29 cellular contexts compared by ENCODE assay signal in the genomic region with DNA sequence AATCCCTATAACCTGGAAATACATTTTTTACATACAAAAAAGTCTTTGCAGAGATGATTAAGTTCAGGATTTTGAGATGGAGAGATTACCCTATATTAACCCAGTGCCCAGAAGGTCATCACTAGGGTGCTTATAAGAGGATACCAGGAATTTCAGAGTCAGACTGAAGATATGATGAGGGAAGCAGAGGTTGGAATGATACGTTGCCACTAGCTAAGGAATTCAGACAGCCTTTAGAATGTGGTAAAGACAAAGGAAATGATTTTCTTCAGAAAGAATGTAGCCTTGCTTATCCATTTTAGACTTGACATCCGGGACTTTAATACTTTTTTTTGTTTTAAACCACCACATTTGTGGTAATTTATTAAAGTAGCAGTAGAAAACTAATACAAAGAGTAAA.
DNase-seq lines count a peak whose midpoint lies in the region; ATAC-seq, FAIRE-seq and TF ChIP-seq lines count a peak whose summit lies in the region.
"Had no signal": no experiment of that assay in that cellular context is flagged by ENCODE, and none has a peak within 500 bp of the region (broad histone marks: within the 10 kb centered on the region; RNA-seq: fewer than 3 reads in every experiment).

No MANE protein-coding gene starts in this region.

- H3K4me2 ChIP-seq in keratinocyte (ENCODE audit: control insufficient read depth, extremely low read depth, insufficient read depth, low read depth, low read length), result no peak overlapping the region

- 43 to 54% methylated on average over 2 of the region's 2 CpGs for WGBS in transverse colon (ENCODE audit: low coverage in 1 of 2), 2 donors

- intact Hi-C loops in transverse colon (cut with DNase I; ENCODE audit: low total_unique reads), result no loop called here

- no peak overlapping the region for H3K9ac ChIP-seq in keratinocyte (ENCODE audit: control insufficient read depth, extremely low read depth, insufficient read depth, low read length)
- H3K9ac ChIP-seq: parathyroid adenoma had no signal

- H3K27me3 ChIP-seq in brain microvascular endothelial cell (replicated peaks) (no peaks in the 10 kb centered on the region), keratinocyte (ENCODE audit: control insufficient read depth, extremely low read depth, insufficient read depth, low read length) (no peaks in the 10 kb centered on the region), transverse colon (no peaks in the 10 kb centered on the region)
- H3K27me3 ChIP-seq: esophagus squamous epithelium, right lobe of liver, upper lobe of left lung had no signal

- no peaks in the 10 kb centered on the region for H3K9me3 ChIP-seq in keratinocyte (ENCODE audit: control insufficient read depth, low read depth, low read length)
- no peaks in the 10 kb centered on the region for H3K9me3 ChIP-seq in transverse colon
- H3K9me3 ChIP-seq: esophagus squamous epithelium, right lobe of liver, upper lobe of left lung had no signal

- H3K4me1 ChIP-seq in keratinocyte (ENCODE audit: control insufficient read depth, extremely low read depth, insufficient read depth, low read length) (no peaks in the 10 kb centered on the region), transverse colon (no peaks in the 10 kb centered on the region)
- H3K4me1 ChIP-seq: esophagus squamous epithelium, parathyroid adenoma, right lobe of liver, upper lobe of left lung had no signal

- H3K9me1 ChIP-seq in keratinocyte (ENCODE audit: control insufficient read depth, extremely low read depth, insufficient read depth, low read length), result no peaks in the 10 kb centered on the region

- H3K4me3 ChIP-seq in brain microvascular endothelial cell (ENCODE audit: low read depth, low read length), result no peak overlapping the region
- no peak overlapping the region for H3K4me3 ChIP-seq in keratinocyte (ENCODE audit: control insufficient read depth in 2 of 3, extremely low read depth in 1 of 3, insufficient read depth in 2 of 3, low read depth in 1 of 3, low read length in 3 of 3)
- no peak overlapping the region for H3K4me3 ChIP-seq in transverse colon
- H3K4me3 ChIP-seq: esophagus squamous epithelium, right lobe of liver, upper lobe of left lung had no signal

- TF ChIP-seq POLR2A in transverse colon (IDR thresholded peaks at IDR 0.05), result no peak

- no peaks in the 10 kb centered on the region for H3K36me3 ChIP-seq in brain microvascular endothelial cell (replicated peaks)
- H3K36me3 ChIP-seq in keratinocyte (ENCODE audit: control insufficient read depth in 2 of 2, extremely low read depth in 1 of 2, insufficient read depth in 2 of 2, low read length in 2 of 2), result no peaks in the 10 kb centered on the region
- H3K36me3 ChIP-seq in transverse colon, result no peaks in the 10 kb centered on the region
- H3K36me3 ChIP-seq: esophagus squamous epithelium, right lobe of liver, upper lobe of left lung had no signal

- no peak for TF ChIP-seq CTCF in brain microvascular endothelial cell (IDR thresholded peaks at IDR 0.05; ENCODE audit: low read depth, low read length, missing control alignments)
- TF ChIP-seq CTCF in keratinocyte (optimal IDR thresholded peaks at IDR 0.05 in 1 of 3, IDR thresholded peaks at IDR 0.05 in 1 of 3, conservative IDR thresholded peaks at IDR 0.05 in 1 of 3; ENCODE audit: extremely low read depth in 1 of 3, insufficient read depth in 2 of 3, low read length in 3 of 3), result no peak
- no peak for TF ChIP-seq CTCF in transverse colon (IDR thresholded peaks at IDR 0.05)

- ATAC-seq in HG03175 (IDR thresholded peaks at IDR 0.05; ENCODE audit: unreplicated experiment), result no peak
- ATAC-seq in GM18520 (IDR thresholded peaks at IDR 0.05; ENCODE audit: unreplicated experiment), result no peak
- no peak for ATAC-seq in HG03139 (IDR thresholded peaks at IDR 0.05; ENCODE audit: unreplicated experiment)
- ATAC-seq: effector memory CD8-positive, alpha-beta T cell; left lobe of liver; right lobe of liver had no signal

- FAIRE-seq in keratinocyte (lab: Jason Lieb, UNC), result no peak

- peak overlapping the region; percentile 10 for H2AFZ ChIP-seq in keratinocyte (ENCODE audit: control insufficient read depth, low read length)
- H2AFZ ChIP-seq: parathyroid adenoma had no signal

- H4K20me1 ChIP-seq in keratinocyte (ENCODE audit: control insufficient read depth, extremely low read depth, insufficient read depth, low read length), result no peaks in the 10 kb centered on the region

- in situ Hi-C loops in brain microvascular endothelial cell (cut with HindIII; ENCODE audit: low pct_ligation_motif_present, low sequenced_read_pairs) (no loop called here), transverse colon (cut with MboI; ENCODE audit: low pct_ligation_motif_present in 1 of 4, low pct_unique_long_range_greater_than_20kb in 1 of 4, low sequenced_read_pairs in 3 of 4) (loop anchor here in 1 of 4 donors (25.0 kb wide), 1 partner anchor 88 kb away; no protein-coding TSS in a partner anchor)

- H3K27ac ChIP-seq in brain microvascular endothelial cell (no peak overlapping the region), keratinocyte (ENCODE audit: control insufficient read depth, insufficient read depth, low read length) (no peak overlapping the region), transverse colon (no peak overlapping the region)
- H3K27ac ChIP-seq: esophagus squamous epithelium, parathyroid adenoma, right lobe of liver, upper lobe of left lung had no signal

- no peaks in the 10 kb centered on the region for H3K79me2 ChIP-seq in keratinocyte (ENCODE audit: control insufficient read depth, insufficient read depth, low read length)
- H3K79me2 ChIP-seq: parathyroid adenoma had no signal

- DNase-seq in A172 (ENCODE audit: low spot score) (peak; percentile 67), LHCN-M2 (ENCODE audit: low read depth) (peak; percentile 56), brain microvascular endothelial cell (peak; percentile 4), keratinocyte (ENCODE audit: low read depth, low spot score) (no peak), transverse colon (no peak)
- DNase-seq: 8988T; activated CD8-positive, alpha-beta memory T cell treated with anti-CD3 and anti-CD28 coated beads for 24 hours; activated naive CD4-positive, alpha-beta T cell; activated T-cell treated with anti-CD3 and anti-CD28 coated beads, Interleukin-2, amount 50 U/mL, for 24 hours; anterior cingulate cortex; DND-41; effector memory CD8-positive, alpha-beta T cell; esophagus squamous epithelium; glutamatergic neuron; H9; Karpas-422; NCI-H1048; NCI-H2029; nephron progenitor cell; OCI-M1; right lobe of liver; SHP77 treated with DMSO at 0.1 percent for 48 hours; T-helper 1 cell; upper lobe of left lung had no signal

- no peak for TF ChIP-seq EP300 in transverse colon (IDR thresholded peaks at IDR 0.05; ENCODE audit: low read depth)

- dilution Hi-C loops in keratinocyte (cut with MboI; ENCODE audit: extremely low pct_ligation_motif_present, low sequenced_read_pairs), result no loop called here

Comparison
In these comparisons a context has a peak if more than half of its experiments do, and no peak if none do; other contexts are left out.
1. DNase-seq: peak in A172 (single experiment), LHCN-M2 (single experiment) and brain microvascular endothelial cell (single experiment); none in keratinocyte (single experiment) and transverse colon (single experiment).